Comparison of ENCODE assay signal across 8 cellular contexts in the genomic region with DNA sequence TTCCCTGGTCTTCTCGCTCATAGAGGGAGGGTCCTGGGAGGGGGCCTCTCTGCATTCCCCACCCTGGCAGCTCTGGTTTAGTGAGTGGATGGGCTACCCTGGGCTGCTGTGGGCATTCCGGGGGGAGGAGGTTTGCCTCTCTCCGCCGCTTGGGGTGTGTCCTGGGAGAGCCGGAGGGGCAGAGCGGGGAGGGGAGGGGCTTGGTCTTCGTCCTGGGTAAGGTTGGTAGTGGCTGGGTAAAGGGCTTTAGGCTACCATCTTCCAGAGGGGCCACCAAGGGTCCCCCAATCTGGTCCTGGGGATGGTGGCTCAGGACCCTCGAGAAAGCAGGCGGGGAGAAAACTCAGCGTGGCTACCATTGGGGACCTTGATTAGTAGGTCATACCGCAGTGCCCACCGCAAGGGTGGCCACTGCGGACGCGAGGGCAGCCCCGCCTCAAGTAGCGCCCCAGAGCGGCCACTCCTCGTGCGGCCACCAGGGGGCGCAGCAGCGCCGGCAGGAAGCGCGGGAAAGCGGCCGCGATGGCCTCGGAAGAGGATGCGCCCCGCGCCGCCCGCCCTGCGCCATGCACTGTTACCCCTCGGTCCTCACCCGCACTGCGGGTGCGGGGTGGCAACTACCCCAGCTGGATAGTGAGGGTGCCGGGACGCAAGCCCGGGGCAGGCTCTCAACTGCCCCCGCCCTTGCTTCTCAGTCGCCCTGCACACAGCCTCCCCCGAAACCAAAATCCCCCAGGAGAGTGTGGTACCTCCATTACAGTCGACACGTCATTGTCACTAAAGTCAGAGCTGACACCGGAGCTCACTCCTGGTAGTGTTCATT. TPM values are rescaled to one million over a fixed set of nuclear protein-coding genes. Genes with fewer than 3 reads are reported as not detected.
A peak's percentile ranks its signal among the peaks of the same experiment; 100 is the strongest.
DNase-seq lines count a peak whose midpoint lies in the region; ATAC-seq lines count a peak whose summit lies in the region.

No MANE protein-coding gene starts in this region.

- no peaks in the 10 kb centered on the region for H3K36me3 ChIP-seq in iPS-18a (ENCODE audit: control insufficient read depth, low read depth, low read length)

- peak overlapping the region; percentile 60 for H3K4me3 Mint-ChIP-seq in T-helper 1 cell treated with Interleukin-12 subunit alpha and Interleukin-12 subunit beta and Interleukin-4 antibody, amounts not matched to agents 30 μg/mL and 1 μg/mL, for 36 hours

- H3K36me3 Mint-ChIP-seq in T-helper 1 cell treated with Interleukin-12 subunit alpha and Interleukin-12 subunit beta and Interleukin-4 antibody, amounts not matched to agents 30 μg/mL and 1 μg/mL, for 36 hours (ENCODE audit: low read depth), result no peaks in the 10 kb centered on the region

- peak overlapping the region; percentile 42 for H3K4me3 ChIP-seq in iPS-18a (ENCODE audit: low read length)

- H3K27ac ChIP-seq in iPS-18a (ENCODE audit: low read length), result no peak overlapping the region

- no peak for ATAC-seq in GM21367 (IDR thresholded peaks at IDR 0.05; ENCODE audit: unreplicated experiment)

- no peaks in the 10 kb centered on the region for H3K4me1 ChIP-seq in iPS-18a (ENCODE audit: control insufficient read depth, low read depth, low read length)

- H3K27ac Mint-ChIP-seq in T-helper 1 cell treated with Interleukin-12 subunit alpha and Interleukin-12 subunit beta and Interleukin-4 antibody, amounts not matched to agents 30 μg/mL and 1 μg/mL, for 36 hours, result peak overlapping the region; percentile 41

- H3K4me1 Mint-ChIP-seq in T-helper 1 cell treated with Interleukin-12 subunit alpha and Interleukin-12 subunit beta and Interleukin-4 antibody, amounts not matched to agents 30 μg/mL and 1 μg/mL, for 36 hours (ENCODE audit: low read depth), result peaks cover 9% of the 10 kb centered on the region

- H3K27me3 Mint-ChIP-seq in T-helper 1 cell treated with Interleukin-12 subunit alpha and Interleukin-12 subunit beta and Interleukin-4 antibody, amounts not matched to agents 30 μg/mL and 1 μg/mL, for 36 hours (ENCODE audit: low read depth), result peaks cover 8% of the 10 kb centered on the region

- H3K9me3 ChIP-seq in iPS-18a (ENCODE audit: control insufficient read depth, low read depth, low read length), result no peaks in the 10 kb centered on the region

- no peak overlapping the region for H3K9ac ChIP-seq in iPS-18a (ENCODE audit: low read length)

- H3K9me3 Mint-ChIP-seq in T-helper 1 cell treated with Interleukin-12 subunit alpha and Interleukin-12 subunit beta and Interleukin-4 antibody, amounts not matched to agents 30 μg/mL and 1 μg/mL, for 36 hours, result no peaks in the 10 kb centered on the region

- DNase-seq in G401 (ENCODE audit: low spot score) (peak; percentile 4), LHCN-M2 (ENCODE audit: low read depth) (peak; percentile 19), amniotic epithelial cell (ENCODE audit: low read depth) (peak; percentile 10), OCI-M2 (lab: John Stamatoyannopoulos, UW; ENCODE audit: unreplicated experiment) (no peak)
- DNase-seq in stimulated activated CD4-positive, alpha-beta T cell treated with anti-CD3 and anti-CD28 coated beads, Interleukin-12 subunit alpha, Interleukin-12 subunit beta, amount 100 ng/mL, for 4 hours, result peak; percentile 64

- in situ Hi-C loops in G401 (cut with HindIII; ENCODE audit: low sequenced_read_pairs), result no loop called here

- H3K27me3 ChIP-seq in iPS-18a (ENCODE audit: control insufficient read depth, insufficient read depth, low read length), result peaks cover 20% of the 10 kb centered on the region

RNA-seq across cellular contexts. Expression of a gene that starts 44.1 kb away (rescaled TPM):
- total RNA-seq in G401 (2014; rRNA removed; shearing (Covaris generic)), result 42.2 and 48.5 TPM in 2 replicates
- 5.5 and 5.8 TPM in 2 replicates for total RNA-seq in LHCN-M2 (2014; rRNA removed)
- 2.7 TPM for polyA plus RNA-seq in LHCN-M2 (2012)
